9 cellular contexts compared by ENCODE assay signal in the genomic region with DNA sequence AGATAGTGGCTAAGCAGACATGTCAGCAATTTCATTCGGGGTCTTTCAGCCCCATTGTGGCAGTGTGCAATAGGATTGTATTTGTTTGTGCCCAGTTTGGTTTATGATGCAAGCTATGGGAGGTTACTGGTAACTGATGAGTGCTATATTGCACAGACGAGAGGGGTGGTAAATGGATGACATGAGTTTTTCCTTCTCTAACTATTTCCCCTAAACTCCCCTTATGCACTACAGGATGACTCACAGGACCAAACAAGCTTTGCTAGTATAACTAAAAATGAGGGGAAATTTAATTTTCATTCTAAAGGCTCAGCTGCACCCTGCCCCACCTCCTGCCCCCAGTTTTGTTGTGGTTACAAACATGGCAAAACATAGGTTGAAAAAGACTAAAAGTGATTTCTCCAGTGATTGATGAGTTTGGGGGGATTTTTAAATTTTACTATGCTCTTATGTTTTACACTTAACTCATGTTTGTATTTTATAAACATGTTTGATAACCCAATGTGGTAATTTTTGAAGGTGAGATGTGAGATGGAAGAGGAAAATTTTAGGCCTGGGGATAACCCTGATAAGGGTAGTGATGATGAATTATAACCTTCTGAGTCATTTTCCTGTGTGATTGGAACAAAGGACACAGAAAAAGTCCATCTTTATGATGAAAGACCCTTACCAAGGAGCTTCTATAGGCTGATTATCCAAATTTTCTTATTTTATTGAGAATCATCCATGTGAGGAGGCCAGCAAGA.
DNase-seq lines count a peak whose midpoint lies in the region; ATAC-seq and TF ChIP-seq lines count a peak whose summit lies in the region.
"Had no signal": no experiment of that assay in that cellular context is flagged by ENCODE, and none has a peak within 500 bp of the region (broad histone marks: within the 10 kb centered on the region; RNA-seq: fewer than 3 reads in every experiment).

No MANE protein-coding gene starts in this region.

- H3K27me3 ChIP-seq in fibroblast of lung (ENCODE audit: control insufficient read depth, insufficient read depth, low read length): no peaks in the 10 kb centered on the region

- DNase-seq in activated T-cell treated with anti-CD3 and anti-CD28 coated beads for 24 hours (ENCODE audit: low read depth): peak; percentile 40
- DNase-seq in activated T-cell treated with anti-CD3 and anti-CD28 coated beads, Interleukin-2, amount 50 U/mL, for 1 hour: no peak
- peak; percentile 71 for DNase-seq in activated CD4-positive, alpha-beta T cell treated with anti-CD3 and anti-CD28 coated beads for 48 hours
- peak; percentile 58 to 80 for DNase-seq in fibroblast of lung (ENCODE audit: low read depth in 2 of 2)
- DNase-seq in stimulated activated naive CD8-positive, alpha-beta T cell treated with anti-CD3 and anti-CD28 coated beads, Interleukin-15, Interleukin-2, amounts not matched to agents 100 U/mL and 50 U/mL, for 24 hours: peak; percentile 56
- DNase-seq in erythroblast (lab: John Stamatoyannopoulos, UW): no peak
- DNase-seq in T-helper 9 cell: no peak
- DNase-seq in DMS 273 (lab: John Stamatoyannopoulos, UW; ENCODE audit: unreplicated experiment): no peak
- DNase-seq: effector CD8-positive, alpha-beta T cell had no signal

- H3K79me2 ChIP-seq in fibroblast of lung (ENCODE audit: control insufficient read depth, insufficient read depth, low read length): no peaks in the 10 kb centered on the region

- H3K36me3 ChIP-seq in fibroblast of lung (ENCODE audit: control insufficient read depth, insufficient read depth, low read length): no peaks in the 10 kb centered on the region

- H4K20me1 ChIP-seq in fibroblast of lung (ENCODE audit: control insufficient read depth, extremely low read depth, insufficient read depth, low read length): no peaks in the 10 kb centered on the region

- no peak for TF ChIP-seq POLR2A in erythroblast (IDR thresholded peaks at IDR 0.05; ENCODE audit: low read length)

- H3K9ac ChIP-seq in fibroblast of lung (ENCODE audit: insufficient read depth, low read length): no peak overlapping the region

- no peaks in the 10 kb centered on the region for H3K9me3 ChIP-seq in fibroblast of lung (ENCODE audit: control insufficient read depth, insufficient read depth, low read depth, low read length)

- ATAC-seq in stimulated activated naive CD8-positive, alpha-beta T cell treated with anti-CD3 and anti-CD28 coated beads, Interleukin-15, Interleukin-2, amounts not matched to agents 100 U/mL and 50 U/mL, for 24 hours: peak; percentile 88

- H2AFZ ChIP-seq in fibroblast of lung (ENCODE audit: low read length): no peak overlapping the region

- H3K4me2 ChIP-seq in fibroblast of lung (ENCODE audit: extremely low read depth, insufficient read depth, low read length): no peak overlapping the region

- peaks cover 2% of the 10 kb centered on the region for H3K4me1 ChIP-seq in fibroblast of lung (ENCODE audit: control insufficient read depth, extremely low read depth, insufficient read depth, low read length)

- H3K27ac ChIP-seq in fibroblast of lung (ENCODE audit: insufficient read depth, low read length): no peak overlapping the region

- H3K4me3 ChIP-seq in fibroblast of lung (replicated peaks in 1 of 4; ENCODE audit: control extremely low read depth in 1 of 4, insufficient read depth in 1 of 4, low read depth in 3 of 4, low read length in 4 of 4): no peak overlapping the region

- TF ChIP-seq CTCF in fibroblast of lung (conservative IDR thresholded peaks at IDR 0.05 in 1 of 2, IDR thresholded peaks at IDR 0.05 in 1 of 2; ENCODE audit: low read depth in 1 of 2, low read length in 2 of 2): no peak

Comparison
In these comparisons a context has a peak if more than half of its experiments do, and no peak if none do; other contexts are left out.
1. DNase-seq: peak in activated T-cell treated with anti-CD3 and anti-CD28 coated beads for 24 hours (single experiment), activated CD4-positive, alpha-beta T cell treated with anti-CD3 and anti-CD28 coated beads for 48 hours (single experiment), fibroblast of lung (2 of 2) and stimulated activated naive CD8-positive, alpha-beta T cell treated with anti-CD3 and anti-CD28 coated beads, Interleukin-15, Interleukin-2, amounts not matched to agents 100 U/mL and 50 U/mL, for 24 hours (single experiment); none in activated T-cell treated with anti-CD3 and anti-CD28 coated beads, Interleukin-2, amount 50 U/mL, for 1 hour (single experiment), erythroblast (0 of 2), T-helper 9 cell (single experiment) and DMS 273 (single experiment).